8 cellular contexts compared by ENCODE assay signal in the genomic region with DNA sequence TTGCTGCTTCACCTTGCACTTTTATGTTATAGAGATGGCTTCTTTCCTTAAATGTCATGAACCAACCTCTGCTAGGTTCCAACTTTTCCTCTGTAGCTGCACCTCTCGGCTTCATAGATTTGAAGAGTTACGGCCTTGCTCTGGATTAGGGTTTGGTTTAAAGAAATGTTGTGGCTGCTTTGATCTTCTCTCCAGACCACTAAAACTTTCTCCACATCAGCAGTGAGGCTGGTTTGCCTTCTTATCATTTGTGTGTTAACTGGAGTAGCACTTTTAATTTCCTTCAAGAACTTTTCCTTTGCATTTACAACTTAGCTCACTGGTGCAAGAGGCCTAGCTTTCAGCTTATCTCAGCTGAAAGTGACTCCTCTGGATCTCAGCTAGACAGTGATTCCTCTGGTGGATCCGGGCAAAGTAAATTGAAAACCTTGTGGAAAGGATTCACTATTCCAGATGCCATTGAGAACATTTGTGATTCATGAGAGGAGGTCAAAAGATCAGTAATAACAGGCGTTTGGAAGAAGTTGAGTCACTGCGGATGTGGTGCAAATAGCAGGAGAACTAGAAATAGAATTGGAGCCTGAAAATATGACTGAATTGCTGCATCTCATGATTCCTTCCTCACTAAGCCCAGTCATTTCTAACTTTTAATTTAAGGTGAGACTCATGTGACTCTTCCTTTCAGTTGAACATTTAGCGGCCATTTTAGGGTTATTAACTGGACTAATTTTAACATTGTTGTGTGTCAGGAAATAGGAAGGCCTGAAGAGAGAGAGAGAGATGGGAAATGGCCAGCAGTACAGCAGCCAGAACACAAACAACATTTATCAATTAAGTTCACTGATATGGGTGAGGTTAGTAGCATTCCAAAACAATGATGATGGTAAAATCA. TPM values are rescaled to one million over a fixed set of nuclear protein-coding genes. Genes with fewer than 3 reads are reported as not detected.
DNase-seq lines count a peak whose midpoint lies in the region; ATAC-seq and TF ChIP-seq lines count a peak whose summit lies in the region.

No MANE protein-coding gene starts in this region.

- DNase-seq in iris pigment epithelial cell (ENCODE audit: low read depth) (peak; percentile 98), NCI-H748 treated with DMSO at 0.1 percent for 48 hours (lab: John Stamatoyannopoulos, UW) (no peak), caudate nucleus (lab: John Stamatoyannopoulos, UW) (no peak), 8988T (no peak)
- no peak for DNase-seq in activated naive CD4-positive, alpha-beta T cell treated with anti-CD3 and anti-CD28 coated beads for 36 hours

- intact Hi-C loops in activated naive CD4-positive, alpha-beta T cell treated with anti-CD3 and anti-CD28 coated beads for 36 hours (cut with micrococcal nuclease) = no loop called here

- H3K27ac ChIP-seq in caudate nucleus (ENCODE audit: low read depth, low read length) = no peak overlapping the region

- H3K27me3 Mint-ChIP-seq in activated naive CD4-positive, alpha-beta T cell treated with anti-CD3 and anti-CD28 coated beads for 36 hours (ENCODE audit: low read depth) = no peaks in the 10 kb centered on the region

- peaks cover 18% of the 10 kb centered on the region for H3K4me1 Mint-ChIP-seq in activated naive CD4-positive, alpha-beta T cell treated with anti-CD3 and anti-CD28 coated beads for 36 hours (ENCODE audit: low read depth)

- H3K4me3 Mint-ChIP-seq in activated naive CD4-positive, alpha-beta T cell treated with anti-CD3 and anti-CD28 coated beads for 36 hours = no peak overlapping the region

- H3K27ac Mint-ChIP-seq in activated naive CD4-positive, alpha-beta T cell treated with anti-CD3 and anti-CD28 coated beads for 36 hours = no peak overlapping the region

- H3K36me3 Mint-ChIP-seq in activated naive CD4-positive, alpha-beta T cell treated with anti-CD3 and anti-CD28 coated beads for 36 hours (ENCODE audit: low read depth) = no peaks in the 10 kb centered on the region

- peak; percentile 71 for ATAC-seq in GM18861 (IDR thresholded peaks at IDR 0.05; ENCODE audit: unreplicated experiment)
- peak; percentile 58 for ATAC-seq in HG02840 (IDR thresholded peaks at IDR 0.05; ENCODE audit: low FRiP score, unreplicated experiment)
- peak; percentile 81 for ATAC-seq in SK-N-SH treated with all-trans-retinoic acid at 6 μM for 48 hours

- CTCF ChIA-PET in activated naive CD4-positive, alpha-beta T cell treated with anti-CD3 and anti-CD28 coated beads for 36 hours (lab: Charles Lee) = no interaction called here

- no peaks in the 10 kb centered on the region for H3K9me3 Mint-ChIP-seq in activated naive CD4-positive, alpha-beta T cell treated with anti-CD3 and anti-CD28 coated beads for 36 hours

TF ChIP-seq in SK-N-SH treated with all-trans-retinoic acid at 6 μM for 48 hours, 23 proteins besides CTCF, POLR2A, EP300 and RAD21:
- TF ChIP-seq RARB (CRISPR knock-in tag; IDR thresholded peaks at IDR 0.05) (peak; percentile 73; the same call in 1 of the 2 replicates), ZC3H10 (CRISPR knock-in tag; IDR thresholded peaks at IDR 0.05) (peak; percentile 85; the same call in 1 of the 2 replicates), OSR1 (CRISPR knock-in tag; IDR thresholded peaks at IDR 0.05) (peak; percentile 26; the same call in 1 of the 2 replicates), PATZ1 (CRISPR knock-in tag; IDR thresholded peaks at IDR 0.05; ENCODE audit: borderline replicate concordance) (no peak), BACH2 (CRISPR knock-in tag; IDR thresholded peaks at IDR 0.05; ENCODE audit: borderline replicate concordance) (no peak), TOX (CRISPR knock-in tag; IDR thresholded peaks at IDR 0.05; ENCODE audit: borderline replicate concordance) (peak; percentile 91), POU6F1 (CRISPR knock-in tag; IDR thresholded peaks at IDR 0.05; ENCODE audit: borderline replicate concordance, low read depth) (no peak; the same call in 1 of the 2 replicates)
TF ChIP-seq in SK-N-SH treated with all-trans-retinoic acid at 6 μM for 48 hours: peak in this region for 4.

RNA-seq across cellular contexts. Expression of gene RGS1, which starts 16.2 kb away (rescaled TPM):
- total RNA-seq in activated naive CD4-positive, alpha-beta T cell treated with anti-CD3 and anti-CD28 coated beads for 36 hours = 1 to 10 TPM; 4.4 to 6.0 TPM
